ENCODE assay signal across 7 cellular contexts in the genomic region with DNA sequence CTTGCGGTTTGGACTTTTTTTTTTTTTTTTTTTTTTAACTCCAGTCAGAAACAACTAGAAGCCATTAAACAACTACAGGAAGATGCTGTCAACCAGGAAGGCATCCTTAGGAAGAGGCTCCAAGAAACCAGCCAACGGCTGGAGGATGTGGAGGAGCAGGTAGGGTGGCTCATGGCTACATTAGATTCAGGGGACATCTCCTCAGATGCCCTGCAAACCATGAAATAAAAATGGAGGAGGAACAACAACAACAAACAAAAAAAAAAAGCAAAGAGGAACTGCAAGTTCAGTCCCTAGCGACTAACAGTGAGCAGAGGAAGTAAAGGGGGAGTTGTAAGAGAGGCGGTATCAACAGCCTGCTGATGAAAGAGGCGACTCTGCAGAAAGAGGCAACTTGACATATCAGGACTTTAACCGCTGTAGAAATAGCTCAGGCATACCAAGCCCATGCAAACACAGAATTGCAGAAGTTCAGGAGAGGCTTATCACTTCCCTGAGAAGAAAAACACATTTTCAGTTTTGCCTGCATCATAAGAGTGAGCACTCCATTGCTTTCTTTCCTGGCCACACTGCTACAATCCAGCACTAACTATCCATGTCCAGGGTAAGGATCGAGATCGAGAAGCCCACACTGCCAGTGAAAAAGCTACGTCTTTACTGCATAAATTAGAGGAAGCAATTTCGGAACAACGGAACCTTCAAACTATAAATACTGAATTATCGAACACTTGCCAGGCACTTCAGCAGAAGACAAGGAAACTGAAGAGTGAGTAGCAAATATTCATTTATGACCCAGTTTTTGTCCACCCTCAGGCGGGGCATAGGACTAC.
A peak's percentile ranks its signal among the peaks of the same experiment; 100 is the strongest.
DNase-seq lines count a peak whose midpoint lies in the region; ATAC-seq and TF ChIP-seq lines count a peak whose summit lies in the region.

No MANE protein-coding gene starts in this region.

- H3K27me3 ChIP-seq in ascending aorta (no peaks in the 10 kb centered on the region), mononuclear cell (ENCODE audit: insufficient read depth, low read length) (no peaks in the 10 kb centered on the region)

- peak overlapping the region; percentile 44 to 47 for H3K4me3 ChIP-seq in ascending aorta
- peak overlapping the region; percentile 77 for H3K4me3 ChIP-seq in mononuclear cell (ENCODE audit: low read length)

- H3K4me1 ChIP-seq in ascending aorta, result peaks cover 0 to 2% of the 10 kb centered on the region in 2 donors
- H3K4me1 ChIP-seq in mononuclear cell (ENCODE audit: insufficient read depth, low read length), result peaks cover 37% of the 10 kb centered on the region

- H3K27ac ChIP-seq in ascending aorta, result no peak overlapping the region

- TF ChIP-seq CTCF in ascending aorta (IDR thresholded peaks at IDR 0.05), result no peak

- no peaks in the 10 kb centered on the region for H3K36me3 ChIP-seq in ascending aorta

- peak in 4 of 5 donors; percentile 15 to 85 (median 35) for DNase-seq in T-helper 1 cell
- DNase-seq in ascending aorta (ENCODE audit: low spot score in 2 of 2), result no peak
- DNase-seq in DMS79 (lab: John Stamatoyannopoulos, UW), result no peak
- DNase-seq in ureter (ENCODE audit: low spot score), result no peak

- intact Hi-C loops in ascending aorta (cut with DNase I), result no loop called here

- peak; percentile 75 for ATAC-seq in HG03095 (IDR thresholded peaks at IDR 0.05; ENCODE audit: unreplicated experiment)

- TF ChIP-seq POLR2A in GM19193 (IDR thresholded peaks at IDR 0.05; ENCODE audit: extremely low read depth, insufficient read depth, insufficient read length), result peak; percentile 51

- no peaks in the 10 kb centered on the region for H3K9me3 ChIP-seq in ascending aorta
- peaks cover under 1% of the 10 kb centered on the region for H3K9me3 ChIP-seq in mononuclear cell (ENCODE audit: low read depth, low read length)

Comparison
In these comparisons a context has a peak if more than half of its experiments do, and no peak if none do; other contexts are left out.
1. DNase-seq: peak in T-helper 1 cell (4 of 5); none in ascending aorta (0 of 2), DMS79 (single experiment) and ureter (single experiment).